In the genomic region with DNA sequence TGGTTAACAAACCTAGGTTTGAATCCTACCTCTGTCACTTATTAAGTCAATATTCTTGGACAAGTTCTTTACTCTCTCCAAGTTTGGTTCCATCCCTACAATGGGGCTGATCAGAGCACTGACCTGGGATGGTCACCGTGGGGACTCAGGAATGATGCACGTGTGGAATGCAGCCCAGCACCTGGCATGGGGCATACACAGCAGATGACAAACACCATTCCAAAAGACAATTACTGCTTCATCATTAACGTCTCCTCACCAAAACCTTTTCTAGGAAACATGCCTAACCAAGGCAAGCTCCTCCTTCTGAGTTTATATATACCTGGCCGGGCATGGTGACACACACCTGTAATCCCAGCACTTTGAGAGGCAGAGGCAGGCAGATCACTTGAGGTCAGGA, we compare ENCODE assay signal across 18 cellular contexts.
DNase-seq lines count a peak whose midpoint lies in the region; ATAC-seq, FAIRE-seq and TF ChIP-seq lines count a peak whose summit lies in the region.
"Had no signal": no experiment of that assay in that cellular context is flagged by ENCODE, and none has a peak within 500 bp of the region (broad histone marks: within the 10 kb centered on the region; RNA-seq: fewer than 3 reads in every experiment).

No MANE protein-coding gene starts in this region.

- H2AFZ ChIP-seq in ACC112 (ENCODE audit: low read length, unreplicated experiment) = no peak overlapping the region
- no peak overlapping the region for H2AFZ ChIP-seq in mesenchymal stem cell (ENCODE audit: low read depth, low read length)

- H3K4me1 ChIP-seq in ACC112 (ENCODE audit: control insufficient read depth, insufficient read depth, low read length, unreplicated experiment) = peaks cover 43% of the 10 kb centered on the region
- peaks cover 0 to 26% of the 10 kb centered on the region in 2 donors for H3K4me1 ChIP-seq in ascending aorta
- H3K4me1 ChIP-seq in mesenchymal stem cell (ENCODE audit: control insufficient read depth, insufficient read depth, low read depth, low read length) = peaks cover 18% of the 10 kb centered on the region
- peaks cover 0 to 57% (median 51%) of the 10 kb centered on the region in 4 donors for H3K4me1 ChIP-seq in sigmoid colon

- TF ChIP-seq EP300 in sigmoid colon (IDR thresholded peaks at IDR 0.05) = no peak

- no peaks in the 10 kb centered on the region for H3K79me1 ChIP-seq in mesenchymal stem cell (replicated peaks; ENCODE audit: low read length, poor library complexity, severe bottlenecking)

- H3K9me3 ChIP-seq in ascending aorta (no peaks in the 10 kb centered on the region), mesenchymal stem cell (ENCODE audit: control insufficient read depth, low read length) (no peaks in the 10 kb centered on the region), sigmoid colon (no peaks in the 10 kb centered on the region)
- H3K9me3 ChIP-seq: BLaER1 had no signal

- TF ChIP-seq CTCF in ascending aorta (IDR thresholded peaks at IDR 0.05) (no peak), sigmoid colon (IDR thresholded peaks at IDR 0.05) (no peak)

- ATAC-seq in HG03095 (IDR thresholded peaks at IDR 0.05; ENCODE audit: unreplicated experiment) (no peak), HG03442 (IDR thresholded peaks at IDR 0.05; ENCODE audit: unreplicated experiment) (no peak)
- ATAC-seq: CD8-positive, alpha-beta T cell had no signal

- no peak overlapping the region for H3K23ac ChIP-seq in mesenchymal stem cell (ENCODE audit: low read length in 2 of 2)

- DNase-seq in ascending aorta (ENCODE audit: low spot score in 2 of 2) (no peak), mesenchymal stem cell (no peak), sigmoid colon (no peak), GM19239 (ENCODE audit: insufficient read length, low spot score) (no peak)
- no peak for DNase-seq in activated effector memory CD4-positive, alpha-beta T cell treated with Interleukin-2 at 50 U/mL for 16 hours
- DNase-seq: CD8-positive, alpha-beta T cell; GF-D8; HCEC 1CT; MM.1S; NCI-H1092; NCI-H1436 treated with DMSO at 0.1 percent for 48 hours; NCI-H2081; NCI-H2171 treated with DMSO at 0.1 percent for 48 hours; SHP77 treated with DMSO at 0.1 percent for 48 hours had no signal

- H3K79me2 ChIP-seq in ACC112 (ENCODE audit: control insufficient read depth, insufficient read depth, low read length, unreplicated experiment) = no peaks in the 10 kb centered on the region

- no peak overlapping the region for H4K91ac ChIP-seq in mesenchymal stem cell (ENCODE audit: low read length)

- peak overlapping the region; percentile 52 for H2AK5ac ChIP-seq in mesenchymal stem cell (ENCODE audit: low read length, severe bottlenecking)

- H2BK15ac ChIP-seq in mesenchymal stem cell (ENCODE audit: low read depth, poor library complexity, severe bottlenecking) = no peak overlapping the region

- no peak for TF ChIP-seq POLR2A in sigmoid colon (IDR thresholded peaks at IDR 0.05)

- no peaks in the 10 kb centered on the region for H3K27me3 ChIP-seq in ACC112 (ENCODE audit: insufficient read depth, low read length)
- H3K27me3 ChIP-seq in ascending aorta = no peaks in the 10 kb centered on the region
- H3K27me3 ChIP-seq in mesenchymal stem cell (ENCODE audit: control insufficient read depth in 1 of 2, insufficient read depth in 1 of 2, low read length in 2 of 2) = no peaks in the 10 kb centered on the region
- no peaks in the 10 kb centered on the region for H3K27me3 ChIP-seq in sigmoid colon
- H3K27me3 ChIP-seq: BLaER1 had no signal

- no peak for FAIRE-seq in GM19239 (lab: Jason Lieb, UNC)

- no peak overlapping the region for H3K18ac ChIP-seq in mesenchymal stem cell (ENCODE audit: low read depth in 1 of 2, low read length in 2 of 2)

- intact Hi-C loops in ascending aorta (cut with DNase I) = loop anchor here (2.0 kb wide), 1 partner anchor 20 kb away; no protein-coding TSS in a partner anchor
- intact Hi-C loops in sigmoid colon (cut with DNase I) = loop anchor here (5.0 kb wide), 1 partner anchor 533 kb away; the partner anchor contains the start of gene ID2

- H2BK5ac ChIP-seq in mesenchymal stem cell (ENCODE audit: low read depth, low read length, poor library complexity, severe bottlenecking) = no peak overlapping the region

- no peak overlapping the region for H3K9ac ChIP-seq in mesenchymal stem cell (ENCODE audit: low read length)
- H3K9ac ChIP-seq: BLaER1 had no signal

- no peak overlapping the region for H2BK12ac ChIP-seq in mesenchymal stem cell (ENCODE audit: low read length in 2 of 2)

- no peak overlapping the region for H3K4me3 ChIP-seq in ACC112 (ENCODE audit: low read depth, low read length)
- no peak overlapping the region for H3K4me3 ChIP-seq in ascending aorta
- H3K4me3 ChIP-seq in mesenchymal stem cell (ENCODE audit: insufficient read depth in 1 of 2, low read depth in 1 of 2, low read length in 2 of 2) = no peak overlapping the region
- no peak overlapping the region for H3K4me3 ChIP-seq in sigmoid colon
- H3K4me3 ChIP-seq: BLaER1 had no signal

- no peak overlapping the region for H3K4me2 ChIP-seq in mesenchymal stem cell (ENCODE audit: low read length, poor library complexity, severe bottlenecking)
- H3K4me2 ChIP-seq: BLaER1 had no signal

- no peak overlapping the region for H3K4ac ChIP-seq in mesenchymal stem cell (ENCODE audit: low read depth in 1 of 2, low read length in 2 of 2)

- H3K36me3 ChIP-seq in ACC112 (ENCODE audit: insufficient read depth, low read length) (no peaks in the 10 kb centered on the region), ascending aorta (no peaks in the 10 kb centered on the region), mesenchymal stem cell (ENCODE audit: control insufficient read depth in 1 of 2, insufficient read depth in 2 of 2, low read depth in 1 of 2, low read length in 2 of 2) (no peaks in the 10 kb centered on the region), sigmoid colon (no peaks in the 10 kb centered on the region)
- H3K36me3 ChIP-seq: BLaER1 had no signal

- H3K14ac ChIP-seq in mesenchymal stem cell (ENCODE audit: low read length in 2 of 2) = no peak overlapping the region

- no peak overlapping the region for H4K8ac ChIP-seq in mesenchymal stem cell (ENCODE audit: low read length)

- H2BK120ac ChIP-seq in mesenchymal stem cell (ENCODE audit: low read depth, low read length) = no peak overlapping the region

- peak overlapping the region; percentile 77 for H3K27ac ChIP-seq in ACC112 (ENCODE audit: low read depth, low read length)
- H3K27ac ChIP-seq in ascending aorta = peak overlapping the region; percentile 55 to 66
- peak overlapping the region; percentile 75 for H3K27ac ChIP-seq in mesenchymal stem cell (ENCODE audit: low read length, poor library complexity, severe bottlenecking)
- peak overlapping the region in 3 of 4 donors; percentile 70 to 82 (median 81) for H3K27ac ChIP-seq in sigmoid colon
- H3K27ac ChIP-seq: BLaER1 had no signal

- WGBS in mesenchymal stem cell = 78% methylated on average over 4 of the region's 4 CpGs
- WGBS in sigmoid colon, 2 donors = 94% methylated on average over 4 of the region's 4 CpGs
